ENCODE assay signal across 8 cellular contexts in genomic region chr5:166529200-166529599, GRCh38.
"Had no signal": no experiment of that assay in that cellular context is flagged by ENCODE, and none has a peak within 500 bp of the region (broad histone marks: within the 10 kb centered on the region; RNA-seq: fewer than 3 reads in every experiment).

No MANE protein-coding gene starts in this region.

- H3K36me3 Mint-ChIP-seq: IgD-negative memory B cell had no signal

- H3K4me3 Mint-ChIP-seq: H9, IgD-negative memory B cell had no signal

- H3K9me3 Mint-ChIP-seq: H9 had no signal

- H3K27ac ChIP-seq: GM23248, HL-60, KMS-11 had no signal

- H2AFZ ChIP-seq: GM23248 had no signal

- DNase-seq: GM23248, H9, HCEC 1CT, KBM-7 had no signal

- H3K4me1 Mint-ChIP-seq: IgD-negative memory B cell had no signal

- H3K4me3 ChIP-seq: GM23248 had no signal

- ATAC-seq: HepG2 had no signal

- H3K27ac Mint-ChIP-seq: H9, IgD-negative memory B cell had no signal

- H3K27me3 Mint-ChIP-seq: IgD-negative memory B cell had no signal

- H3K9ac ChIP-seq: GM23248, KMS-11 had no signal

- H3K4me2 ChIP-seq: KMS-11 had no signal
